In the genomic region with DNA sequence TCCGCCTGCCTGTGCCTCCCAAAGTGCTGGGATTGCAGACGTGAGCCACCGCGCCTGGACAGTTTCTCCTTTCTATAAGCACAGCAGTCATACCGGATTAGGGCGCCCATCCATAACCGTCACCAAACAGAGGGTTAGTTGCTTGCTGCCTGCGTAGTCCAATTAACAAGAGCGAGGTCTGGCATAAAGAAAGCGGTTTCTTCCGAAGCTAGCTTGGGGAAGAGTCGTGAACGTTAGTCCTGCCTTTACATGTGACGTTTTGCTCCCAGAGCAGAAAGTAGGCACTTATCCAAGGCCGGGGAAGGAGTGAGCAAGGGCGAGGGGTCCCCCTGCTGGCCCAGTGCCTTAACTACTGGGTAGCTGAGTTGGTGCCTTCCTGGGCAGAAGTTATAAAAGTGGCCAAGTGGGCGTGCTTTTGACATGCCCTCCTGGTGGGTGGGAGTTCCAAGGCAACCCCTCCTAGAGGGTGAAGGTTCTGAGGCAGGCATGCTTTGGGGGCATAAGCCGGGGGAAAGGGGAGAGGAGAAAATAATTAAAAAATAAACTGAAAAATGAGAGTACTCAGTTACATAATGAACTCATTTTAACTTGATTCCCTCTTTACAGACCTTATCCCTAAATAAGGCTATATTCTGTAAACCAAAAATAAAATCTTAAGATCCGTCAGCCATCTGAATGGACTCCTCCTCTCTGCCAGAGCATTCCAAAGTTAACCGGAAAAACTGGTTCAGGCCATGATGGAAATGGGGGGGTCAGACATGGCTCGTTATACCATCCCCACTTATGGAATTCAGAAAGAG, we compare ENCODE assay signal across 8 cellular contexts.
DNase-seq lines count a peak whose midpoint lies in the region; ATAC-seq, FAIRE-seq and TF ChIP-seq lines count a peak whose summit lies in the region.

No MANE protein-coding gene starts in this region.

- peak overlapping the region; percentile 29 for H3K4me3 Mint-ChIP-seq in WTC11

- CTCF ChIA-PET in WTC11 (lab: Charles Lee) = interaction anchor here (0.6 to 6.0 kb wide), 29 partner anchors 11 to 486 kb away, joined by 3 to 83 read pairs (median 5); partner anchors contain the start of gene FAM50B

- DNase-seq in NCI-H2171 (lab: John Stamatoyannopoulos, UW) = peak; percentile 78
- peak; percentile 90 for DNase-seq in WTC11 (ENCODE audit: low spot score)
- peak; percentile 94 to 96 for DNase-seq in cardiac fibroblast (ENCODE audit: low read depth in 2 of 2)
- DNase-seq in kidney = peak; percentile 92
- peak; percentile 74 for DNase-seq in stimulated activated CD4-positive, alpha-beta T cell treated with anti-CD3 and anti-CD28 coated beads, Interleukin-12 subunit alpha, Interleukin-12 subunit beta, amount 100 ng/mL, for 4 hours

- peak overlapping the region; percentile 34 to 82 for H3K9ac ChIP-seq in kidney (ENCODE audit: low read length in 2 of 2)

- no peaks in the 10 kb centered on the region for H3K9me3 Mint-ChIP-seq in WTC11

- no peaks in the 10 kb centered on the region for H3K9me2 ChIP-seq in DOHH2 (replicated peaks; ENCODE audit: control insufficient read depth, low read length)

- H3K9me3 ChIP-seq in DOHH2 (ENCODE audit: control insufficient read depth, insufficient read depth, low read length) (no peaks in the 10 kb centered on the region), kidney (ENCODE audit: control insufficient read depth in 1 of 2, low read length in 2 of 2) (no peaks in the 10 kb centered on the region)

- FAIRE-seq in kidney (lab: Jason Lieb, UNC) = no peak

- POLR2A ChIA-PET in WTC11 (lab: Charles Lee) = interaction anchor here (1.0 kb wide), 1 partner anchor 41 kb away, joined by 3 read pairs; no protein-coding TSS in a partner anchor

- TF ChIP-seq CTCF in DOHH2 (IDR thresholded peaks at IDR 0.05; ENCODE audit: low read depth, low read length, poor library complexity, severe bottlenecking) (peak; percentile 83), WTC11 (IDR thresholded peaks at IDR 0.05) (peak; percentile 78), cardiac fibroblast (IDR thresholded peaks at IDR 0.05; ENCODE audit: low read depth, low read length) (peak; percentile 98), kidney (IDR thresholded peaks at IDR 0.05; ENCODE audit: borderline replicate concordance, extremely low read depth, insufficient read depth) (peak; percentile 92)

- peak overlapping the region; percentile 42 for H3K27ac Mint-ChIP-seq in WTC11

- intact Hi-C loops in kidney (cut with DNase I) = no loop called here

- H3K36me3 ChIP-seq in DOHH2 (ENCODE audit: control insufficient read depth, low read length) (no peaks in the 10 kb centered on the region), kidney (ENCODE audit: control insufficient read depth in 1 of 2, insufficient read depth in 2 of 2, low read length in 2 of 2) (no peaks in the 10 kb centered on the region)

- H3K4me1 ChIP-seq in DOHH2 (ENCODE audit: control insufficient read depth, low read length) (no peaks in the 10 kb centered on the region), kidney (ENCODE audit: control insufficient read depth in 1 of 2, insufficient read depth in 1 of 2, low read depth in 1 of 2, low read length in 2 of 2) (peaks cover 11 to 13% of the 10 kb centered on the region in 2 donors)

- no peaks in the 10 kb centered on the region for H3F3A ChIP-seq in DOHH2 (ENCODE audit: control insufficient read depth, insufficient read depth)

- H3K4me2 ChIP-seq in DOHH2 (ENCODE audit: low read length) = no peak overlapping the region

- no peak overlapping the region for H3K4me3 ChIP-seq in DOHH2 (ENCODE audit: low read length)
- peak overlapping the region; percentile 38 to 53 for H3K4me3 ChIP-seq in cardiac fibroblast (replicated peaks in 1 of 2; ENCODE audit: low read depth in 2 of 2, low read length in 2 of 2)
- H3K4me3 ChIP-seq in kidney (ENCODE audit: low read length in 2 of 2) = peak overlapping the region; percentile 52 to 86

- H3K4me1 Mint-ChIP-seq in WTC11 = peaks cover 44% of the 10 kb centered on the region

- peak; percentile 82 for ATAC-seq in HG02759 (IDR thresholded peaks at IDR 0.05; ENCODE audit: unreplicated experiment)
- peak; percentile 94 for ATAC-seq in WTC11
- no peak for ATAC-seq in HG02623 (IDR thresholded peaks at IDR 0.05; ENCODE audit: unreplicated experiment)

- H3K79me2 ChIP-seq in DOHH2 (ENCODE audit: control insufficient read depth, low read length) = no peaks in the 10 kb centered on the region

- no peaks in the 10 kb centered on the region; the same call in 1 of the 2 replicates for H4K20me1 ChIP-seq in DOHH2 (ENCODE audit: control insufficient read depth, insufficient read depth, low read depth, low read length)

- H3K27ac ChIP-seq in DOHH2 (ENCODE audit: low read depth, low read length) (no peak overlapping the region), kidney (ENCODE audit: low read depth in 2 of 2, low read length in 2 of 2) (peak overlapping the region; percentile 26 to 86)

- H3K27me3 ChIP-seq in DOHH2 (ENCODE audit: control insufficient read depth, low read length) = no peaks in the 10 kb centered on the region

- H3K27me3 Mint-ChIP-seq in WTC11 (ENCODE audit: low read depth) = no peaks in the 10 kb centered on the region

- H3K36me3 Mint-ChIP-seq in WTC11 = no peaks in the 10 kb centered on the region

TF ChIP-seq in WTC11, 78 proteins besides CTCF, POLR2A, EP300 and RAD21:
- TF ChIP-seq FOXJ3 (CRISPR knock-in tag; IDR thresholded peaks at IDR 0.05; ENCODE audit: borderline replicate concordance) (no peak), ZNF121 (CRISPR knock-in tag; IDR thresholded peaks at IDR 0.05) (peak; percentile 57; the same call in 1 of the 2 replicates), E2F1 (CRISPR knock-in tag; IDR thresholded peaks at IDR 0.05) (no peak), ETV6 (CRISPR knock-in tag; IDR thresholded peaks at IDR 0.05) (0 out of 2 replicates have a peak, but pooled peaks have one; percentile 35), FOXP1 (CRISPR knock-in tag; IDR thresholded peaks at IDR 0.05; ENCODE audit: borderline replicate concordance) (no peak)
